10 cellular contexts compared by ENCODE assay signal in genomic region chr1:221117548-221117951, GRCh38.
DNase-seq lines count a peak whose midpoint lies in the region; ATAC-seq, FAIRE-seq and TF ChIP-seq lines count a peak whose summit lies in the region.
"Had no signal": no experiment of that assay in that cellular context is flagged by ENCODE, and none has a peak within 500 bp of the region (broad histone marks: within the 10 kb centered on the region; RNA-seq: fewer than 3 reads in every experiment).

No MANE protein-coding gene starts in this region.

- DNase-seq in H54 (ENCODE audit: insufficient read length, low spot score) (no peak), right cardiac atrium (peak; percentile 52 to 59 (median 55)), smooth muscle cell (lab: John Stamatoyannopoulos, UW; ENCODE audit: unreplicated experiment) (no peak), NCI-H146 treated with DMSO at 0.1 percent for 48 hours (lab: John Stamatoyannopoulos, UW; ENCODE audit: unreplicated experiment) (no peak), NCI-H2107 treated with DMSO at 0.1 percent for 48 hours (lab: John Stamatoyannopoulos, UW; ENCODE audit: unreplicated experiment) (no peak), NCI-H2081 treated with DMSO at 0.1 percent for 48 hours (lab: John Stamatoyannopoulos, UW) (no peak)
- DNase-seq in T-helper 2 cell treated with Interferon-gamma antibody and Interleukin-4, amounts not matched to agents 5 μg/mL and 100 μg/mL, for 36 hours (ENCODE audit: low spot score): no peak
- DNase-seq: activated CD4-positive, alpha-beta T cell treated with anti-CD3 and anti-CD28 coated beads for 36 hours; left colon had no signal

- H3F3A ChIP-seq in smooth muscle cell (ENCODE audit: low read depth): peaks cover 5% of the 10 kb centered on the region

- no peaks in the 10 kb centered on the region for H3K27me3 Mint-ChIP-seq in T-helper 2 cell treated with Interferon-gamma antibody and Interleukin-4, amounts not matched to agents 5 μg/mL and 100 μg/mL, for 36 hours (ENCODE audit: low read depth)

- no peaks in the 10 kb centered on the region for H3K4me1 Mint-ChIP-seq in T-helper 2 cell treated with Interferon-gamma antibody and Interleukin-4, amounts not matched to agents 5 μg/mL and 100 μg/mL, for 36 hours (ENCODE audit: low read depth)
- H3K4me1 Mint-ChIP-seq: activated CD4-positive, alpha-beta T cell treated with anti-CD3 and anti-CD28 coated beads for 36 hours had no signal

- no peak overlapping the region for H2AFZ ChIP-seq in smooth muscle cell (ENCODE audit: low read depth)

- H3K9me3 ChIP-seq in right cardiac atrium (ENCODE audit: control insufficient read depth, low read length): no peaks in the 10 kb centered on the region
- H3K9me3 ChIP-seq in smooth muscle cell (replicated peaks; ENCODE audit: low read depth): no peaks in the 10 kb centered on the region

- peaks cover 4% of the 10 kb centered on the region for H3K4me1 ChIP-seq in right cardiac atrium (ENCODE audit: control insufficient read depth, insufficient read depth, low read length)
- no peaks in the 10 kb centered on the region for H3K4me1 ChIP-seq in smooth muscle cell (ENCODE audit: low read depth)

- H3K4me3 Mint-ChIP-seq in T-helper 2 cell treated with Interferon-gamma antibody and Interleukin-4, amounts not matched to agents 5 μg/mL and 100 μg/mL, for 36 hours: no peak overlapping the region
- H3K4me3 Mint-ChIP-seq: activated CD4-positive, alpha-beta T cell treated with anti-CD3 and anti-CD28 coated beads for 36 hours had no signal

- no peak overlapping the region for H3K9ac ChIP-seq in smooth muscle cell (ENCODE audit: low read depth)

- peaks cover 6% of the 10 kb centered on the region for H3K9me3 Mint-ChIP-seq in T-helper 2 cell treated with Interferon-gamma antibody and Interleukin-4, amounts not matched to agents 5 μg/mL and 100 μg/mL, for 36 hours

- H3K27me3 ChIP-seq in right cardiac atrium (ENCODE audit: control insufficient read depth, insufficient read depth) (no peaks in the 10 kb centered on the region), smooth muscle cell (ENCODE audit: low read depth) (no peaks in the 10 kb centered on the region)

- H3K4me3 ChIP-seq in right cardiac atrium (ENCODE audit: low read length) (no peak overlapping the region), smooth muscle cell (no peak overlapping the region)

- TF ChIP-seq CTCF in VCaP (conservative IDR thresholded peaks at IDR 0.05) (no peak), smooth muscle cell (IDR thresholded peaks at IDR 0.05; ENCODE audit: borderline replicate concordance, insufficient read depth, poor library complexity, severe bottlenecking) (no peak)

- no peak overlapping the region for H3K27ac Mint-ChIP-seq in T-helper 2 cell treated with Interferon-gamma antibody and Interleukin-4, amounts not matched to agents 5 μg/mL and 100 μg/mL, for 36 hours
- H3K27ac Mint-ChIP-seq: activated CD4-positive, alpha-beta T cell treated with anti-CD3 and anti-CD28 coated beads for 36 hours had no signal

- 48% methylated on average over 3 of the region's 3 CpGs for WGBS in right cardiac atrium
- WGBS in smooth muscle cell (ENCODE audit: low lambda C conversion rate): 34% methylated on average over 3 of the region's 3 CpGs

- no peak for TF ChIP-seq POLR2A in H54 (IDR thresholded peaks at IDR 0.05; ENCODE audit: low read depth, low read length)

- H3K27ac ChIP-seq in VCaP (peak overlapping the region; percentile 34), right cardiac atrium (ENCODE audit: low read length) (no peak overlapping the region), smooth muscle cell (ENCODE audit: low read depth) (peak overlapping the region; percentile 60)

- no peaks in the 10 kb centered on the region for H3K79me2 ChIP-seq in smooth muscle cell (ENCODE audit: low read depth)

- H3K4me2 ChIP-seq in smooth muscle cell: peak overlapping the region; percentile 47

- FAIRE-seq in H54 (lab: Jason Lieb, UNC): peak; percentile 78

- peak; percentile 94 for ATAC-seq in right cardiac atrium
- ATAC-seq: activated CD4-positive, alpha-beta T cell treated with anti-CD3 and anti-CD28 coated beads for 36 hours; left colon had no signal

- H3K36me3 Mint-ChIP-seq in T-helper 2 cell treated with Interferon-gamma antibody and Interleukin-4, amounts not matched to agents 5 μg/mL and 100 μg/mL, for 36 hours (ENCODE audit: low read depth): no peaks in the 10 kb centered on the region

- no peaks in the 10 kb centered on the region for H3K36me3 ChIP-seq in smooth muscle cell (ENCODE audit: low read depth)

- no peaks in the 10 kb centered on the region for H4K20me1 ChIP-seq in smooth muscle cell (ENCODE audit: low read depth)

- intact Hi-C loops in right cardiac atrium (cut with DNase I): no loop called here

Comparison
In these comparisons a context has a peak if more than half of its experiments do, and no peak if none do; other contexts are left out.
1. DNase-seq: peak in right cardiac atrium (3 of 3); none in H54 (single experiment), smooth muscle cell (single experiment), NCI-H146 treated with DMSO at 0.1 percent for 48 hours (single experiment), NCI-H2107 treated with DMSO at 0.1 percent for 48 hours (single experiment), NCI-H2081 treated with DMSO at 0.1 percent for 48 hours (single experiment) and T-helper 2 cell treated with Interferon-gamma antibody and Interleukin-4, amounts not matched to agents 5 μg/mL and 100 μg/mL, for 36 hours (single experiment).